In genomic region chr9:133184971-133185370, GRCh38 we compare ENCODE assay signal across 8 cellular contexts.
DNase-seq lines count a peak whose midpoint lies in the region; ATAC-seq and TF ChIP-seq lines count a peak whose summit lies in the region.

No MANE protein-coding gene starts in this region.

- DNase-seq in DND-41 = peak; percentile 57
- peak; percentile 84 for DNase-seq in KBM-7
- DNase-seq in astrocyte of the hippocampus (ENCODE audit: low read depth, low spot score) = peak; percentile 84
- peak; percentile 57 for DNase-seq in iPS-NIHi11 (ENCODE audit: low spot score)
- DNase-seq in stimulated activated CD4-positive, alpha-beta T cell treated with anti-CD3 and anti-CD28 coated beads, Interleukin-2, amount 100 ng/mL, for 24 hours = peak; percentile 33 to 37

- peaks cover 6% of the 10 kb centered on the region; the same call in 1 of the 2 replicates for H3K4me1 ChIP-seq in DND-41 (ENCODE audit: insufficient read depth, low read length)
- H3K4me1 ChIP-seq in OCI-LY3 (ENCODE audit: low read length) = no peaks in the 10 kb centered on the region

- H4K20me1 ChIP-seq in DND-41 (ENCODE audit: insufficient read depth, low read length) = no peaks in the 10 kb centered on the region
- H4K20me1 ChIP-seq in OCI-LY3 (ENCODE audit: insufficient read depth, low read length) = no peaks in the 10 kb centered on the region

- H3K9me3 ChIP-seq in DND-41 (ENCODE audit: insufficient read depth, low read length, severe bottlenecking) = no peaks in the 10 kb centered on the region
- no peaks in the 10 kb centered on the region for H3K9me3 ChIP-seq in OCI-LY3 (ENCODE audit: insufficient read depth, low read length)

- H3K36me3 ChIP-seq in DND-41 (ENCODE audit: insufficient read depth, low read length) (no peaks in the 10 kb centered on the region), OCI-LY3 (replicated peaks; ENCODE audit: low read depth, low read length) (no peaks in the 10 kb centered on the region)

- H3K4me2 ChIP-seq in DND-41 (ENCODE audit: insufficient read depth, low read length) (no peak overlapping the region), OCI-LY3 (ENCODE audit: low read length) (peak overlapping the region; percentile 18)

- no peak overlapping the region for H3K27ac ChIP-seq in DND-41 (ENCODE audit: low read length)
- no peak overlapping the region for H3K27ac ChIP-seq in OCI-LY3 (ENCODE audit: low read length)

- H3K4me3 ChIP-seq in DND-41 (ENCODE audit: low read depth in 1 of 2, low read length in 2 of 2) = no peak overlapping the region
- no peak overlapping the region for H3K4me3 ChIP-seq in OCI-LY3 (ENCODE audit: low read length)

- H3K27me3 ChIP-seq in DND-41 (ENCODE audit: insufficient read depth, low read length, poor library complexity) (peaks cover 3% of the 10 kb centered on the region), OCI-LY3 (ENCODE audit: low read depth, low read length) (peaks cover 44% of the 10 kb centered on the region)

- no peaks in the 10 kb centered on the region for H3K79me2 ChIP-seq in DND-41 (ENCODE audit: insufficient read depth, low read length)
- H3K79me2 ChIP-seq in OCI-LY3 (ENCODE audit: low read length) = no peaks in the 10 kb centered on the region

- H2AFZ ChIP-seq in DND-41 (ENCODE audit: low read depth, low read length) (no peak overlapping the region), OCI-LY3 (ENCODE audit: low read depth, low read length) (no peak overlapping the region)

- ATAC-seq in DND-41 (ENCODE audit: insufficient read depth, low read depth) (peak; percentile 74), HG02678 (IDR thresholded peaks at IDR 0.05; ENCODE audit: unreplicated experiment) (no peak), HG03439 (IDR thresholded peaks at IDR 0.05; ENCODE audit: unreplicated experiment) (no peak)

- TF ChIP-seq CTCF in DND-41 (IDR thresholded peaks at IDR 0.05; ENCODE audit: borderline replicate concordance, extremely low read depth, low read length, poor library complexity, severe bottlenecking) (peak; percentile 69), OCI-LY3 (IDR thresholded peaks at IDR 0.05; ENCODE audit: low read depth, low read length) (peak; percentile 57)

- H3K9ac ChIP-seq in DND-41 (ENCODE audit: low read depth, low read length) = no peak overlapping the region
- no peak overlapping the region for H3K9ac ChIP-seq in OCI-LY3 (ENCODE audit: low read length)

- in situ Hi-C loops in KBM-7 (cut with MboI; ENCODE audit: low pct_unique_long_range_greater_than_20kb, low sequenced_read_pairs) = no loop called here
